In the genomic region with DNA sequence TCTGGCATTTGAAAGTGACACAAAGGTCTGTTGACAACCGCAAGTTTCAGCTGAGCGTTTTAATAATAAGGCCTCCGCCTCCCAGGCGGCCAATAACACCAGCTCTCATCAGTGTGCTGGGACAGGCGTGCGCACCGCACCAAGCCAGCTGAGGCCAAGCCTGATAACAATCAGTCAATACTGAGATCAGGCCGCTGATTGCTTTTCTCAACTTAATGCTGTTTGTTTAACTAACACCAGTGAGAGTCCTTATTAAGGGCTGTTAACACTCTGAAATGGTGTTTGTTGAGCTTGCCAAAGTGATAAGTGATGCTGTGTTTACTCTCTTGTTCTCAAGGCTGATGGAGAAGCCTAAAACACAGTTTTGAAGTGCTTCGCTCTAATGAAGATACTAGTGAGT, we compare ENCODE assay signal across 16 cellular contexts.
A peak's percentile ranks its signal among the peaks of the same experiment; 100 is the strongest.
DNase-seq lines count a peak whose midpoint lies in the region; ATAC-seq, FAIRE-seq and TF ChIP-seq lines count a peak whose summit lies in the region.
"Had no signal": no experiment of that assay in that cellular context is flagged by ENCODE, and none has a peak within 500 bp of the region (broad histone marks: within the 10 kb centered on the region; RNA-seq: fewer than 3 reads in every experiment).

No MANE protein-coding gene starts in this region.

- TF ChIP-seq POLR2A in erythroblast (IDR thresholded peaks at IDR 0.05; ENCODE audit: low read length) (no peak), GM12892 (IDR thresholded peaks at IDR 0.05; ENCODE audit: low read depth, low read length) (no peak)

- FAIRE-seq in GM12892 (lab: Jason Lieb, UNC), result no peak
- FAIRE-seq: GM12878 had no signal

- DNase-seq in COLO668 (lab: John Stamatoyannopoulos, UW; ENCODE audit: unreplicated experiment) (peak; percentile 48), NCI-H1092 treated with DMSO at 0.1 percent for 48 hours (lab: John Stamatoyannopoulos, UW) (peak; percentile 81), NCI-H69 (lab: John Stamatoyannopoulos, UW) (peak; percentile 97), left lobe of liver (ENCODE audit: low spot score) (no peak), erythroblast (lab: John Stamatoyannopoulos, UW) (no peak), GM12892 (ENCODE audit: insufficient read length) (no peak)
- DNase-seq: activated CD8-positive, alpha-beta memory T cell treated with anti-CD3 and anti-CD28 coated beads for 24 hours; activated naive CD4-positive, alpha-beta T cell; DND-41; H9; heart left ventricle; occipital lobe; T-helper 9 cell had no signal

- ATAC-seq in left lobe of liver (peak; percentile 50), SK-N-SH treated with all-trans-retinoic acid at 6 μM for 48 hours (no peak), GM21737 (IDR thresholded peaks at IDR 0.05; ENCODE audit: unreplicated experiment) (no peak)
- ATAC-seq: GM12878 had no signal

TF ChIP-seq in SK-N-SH treated with all-trans-retinoic acid at 6 μM for 48 hours, 23 proteins besides CTCF, POLR2A, EP300 and RAD21:
- TF ChIP-seq, protein P1, sequence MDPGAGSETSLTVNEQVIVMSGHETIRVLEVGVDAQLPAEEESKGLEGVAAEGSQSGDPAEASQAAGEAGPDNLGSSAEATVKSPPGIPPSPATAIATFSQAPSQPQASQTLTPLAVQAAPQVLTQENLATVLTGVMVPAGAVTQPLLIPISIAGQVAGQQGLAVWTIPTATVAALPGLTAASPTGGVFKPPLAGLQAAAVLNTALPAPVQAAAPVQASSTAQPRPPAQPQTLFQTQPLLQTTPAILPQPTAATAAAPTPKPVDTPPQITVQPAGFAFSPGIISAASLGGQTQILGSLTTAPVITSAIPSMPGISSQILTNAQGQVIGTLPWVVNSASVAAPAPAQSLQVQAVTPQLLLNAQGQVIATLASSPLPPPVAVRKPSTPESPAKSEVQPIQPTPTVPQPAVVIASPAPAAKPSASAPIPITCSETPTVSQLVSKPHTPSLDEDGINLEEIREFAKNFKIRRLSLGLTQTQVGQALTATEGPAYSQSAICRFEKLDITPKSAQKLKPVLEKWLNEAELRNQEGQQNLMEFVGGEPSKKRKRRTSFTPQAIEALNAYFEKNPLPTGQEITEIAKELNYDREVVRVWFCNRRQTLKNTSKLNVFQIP (CRISPR knock-in tag; IDR thresholded peaks at IDR 0.05; ENCODE audit: borderline replicate concordance, low read depth), result no peak
- TF ChIP-seq ZFP3 (CRISPR knock-in tag; IDR thresholded peaks at IDR 0.05) (no peak), PPARA (CRISPR knock-in tag; IDR thresholded peaks at IDR 0.05; ENCODE audit: borderline replicate concordance) (no peak), ARNTL (CRISPR knock-in tag; IDR thresholded peaks at IDR 0.05; ENCODE audit: borderline replicate concordance, low read depth) (no peak), ZFP30 (CRISPR knock-in tag; IDR thresholded peaks at IDR 0.05) (no peak), ZNF70 (CRISPR knock-in tag; IDR thresholded peaks at IDR 0.05) (no peak), RARB (CRISPR knock-in tag; IDR thresholded peaks at IDR 0.05) (no peak), ZC3H10 (CRISPR knock-in tag; IDR thresholded peaks at IDR 0.05) (no peak), TCF4 (CRISPR knock-in tag; IDR thresholded peaks at IDR 0.05; ENCODE audit: borderline replicate concordance) (no peak), CSDC2 (CRISPR knock-in tag; IDR thresholded peaks at IDR 0.05) (no peak), ZNF8 (CRISPR knock-in tag; IDR thresholded peaks at IDR 0.05) (no peak), ISL1 (CRISPR knock-in tag; IDR thresholded peaks at IDR 0.05) (no peak), ESRRG (CRISPR knock-in tag; IDR thresholded peaks at IDR 0.05) (no peak), ZNF565 (CRISPR knock-in tag; conservative IDR thresholded peaks at IDR 0.05; ENCODE audit: low read depth) (no peak), TOX (CRISPR knock-in tag; IDR thresholded peaks at IDR 0.05; ENCODE audit: borderline replicate concordance) (no peak)
- TF ChIP-seq, protein P2, sequence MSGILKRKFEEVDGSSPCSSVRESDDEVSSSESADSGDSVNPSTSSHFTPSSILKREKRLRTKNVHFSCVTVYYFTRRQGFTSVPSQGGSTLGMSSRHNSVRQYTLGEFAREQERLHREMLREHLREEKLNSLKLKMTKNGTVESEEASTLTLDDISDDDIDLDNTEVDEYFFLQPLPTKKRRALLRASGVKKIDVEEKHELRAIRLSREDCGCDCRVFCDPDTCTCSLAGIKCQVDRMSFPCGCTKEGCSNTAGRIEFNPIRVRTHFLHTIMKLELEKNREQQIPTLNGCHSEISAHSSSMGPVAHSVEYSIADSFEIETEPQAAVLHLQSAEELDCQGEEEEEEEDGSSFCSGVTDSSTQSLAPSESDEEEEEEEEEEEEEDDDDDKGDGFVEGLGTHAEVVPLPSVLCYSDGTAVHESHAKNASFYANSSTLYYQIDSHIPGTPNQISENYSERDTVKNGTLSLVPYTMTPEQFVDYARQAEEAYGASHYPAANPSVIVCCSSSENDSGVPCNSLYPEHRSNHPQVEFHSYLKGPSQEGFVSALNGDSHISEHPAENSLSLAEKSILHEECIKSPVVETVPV (CRISPR knock-in tag; IDR thresholded peaks at IDR 0.05), result no peak

Comparison
In these comparisons a context has a peak if more than half of its experiments do, and no peak if none do; other contexts are left out.
1. DNase-seq: peak in COLO668 (single experiment), NCI-H1092 treated with DMSO at 0.1 percent for 48 hours (single experiment) and NCI-H69 (single experiment); none in left lobe of liver (single experiment), erythroblast (0 of 2) and GM12892 (single experiment).